2 cellular contexts compared by ENCODE assay signal in genomic region chr12:4152145-4152795, GRCh38.
TF ChIP-seq lines count a peak whose summit lies in the region.

No MANE protein-coding gene starts in this region.

TF ChIP-seq in K562, 482 proteins besides CTCF, POLR2A, EP300 and RAD21 (continued from another document):
- TF ChIP-seq GMEB1 (CRISPR knock-in tag; IDR thresholded peaks at IDR 0.05) (no peak), NCOR1 (IDR thresholded peaks at IDR 0.05) (no peak), ZNF830 (CRISPR knock-in tag; IDR thresholded peaks at IDR 0.05) (no peak), SPI1 (IDR thresholded peaks at IDR 0.05; ENCODE audit: borderline replicate concordance, low read depth, low read length) (peak; percentile 38; the same call in 1 of the 2 replicates)

TF ChIP-seq in SK-N-SH treated with all-trans-retinoic acid at 6 μM for 48 hours, 23 proteins besides CTCF, POLR2A, EP300 and RAD21 (continued from another document):
- TF ChIP-seq TSHZ2 (CRISPR knock-in tag; IDR thresholded peaks at IDR 0.05) (no peak), ZNF565 (CRISPR knock-in tag; conservative IDR thresholded peaks at IDR 0.05; ENCODE audit: low read depth) (no peak), CSDC2 (CRISPR knock-in tag; IDR thresholded peaks at IDR 0.05) (no peak), POU6F1 (CRISPR knock-in tag; IDR thresholded peaks at IDR 0.05; ENCODE audit: borderline replicate concordance, low read depth) (no peak), BACH2 (CRISPR knock-in tag; IDR thresholded peaks at IDR 0.05; ENCODE audit: borderline replicate concordance) (no peak), ESRRG (CRISPR knock-in tag; IDR thresholded peaks at IDR 0.05) (no peak), ZC3H10 (CRISPR knock-in tag; IDR thresholded peaks at IDR 0.05) (no peak), CSRNP3 (CRISPR knock-in tag; IDR thresholded peaks at IDR 0.05) (no peak), OSR1 (CRISPR knock-in tag; IDR thresholded peaks at IDR 0.05) (no peak), CREB5 (CRISPR knock-in tag; IDR thresholded peaks at IDR 0.05; ENCODE audit: low read depth) (no peak), ARNTL (CRISPR knock-in tag; IDR thresholded peaks at IDR 0.05; ENCODE audit: borderline replicate concordance, low read depth) (no peak), GLIS3 (CRISPR knock-in tag; IDR thresholded peaks at IDR 0.05) (no peak)
